Comparison of ENCODE assay signal across 9 cellular contexts in genomic region chr10:102919992-102920736, GRCh38.
DNase-seq lines count a peak whose midpoint lies in the region; ATAC-seq, FAIRE-seq and TF ChIP-seq lines count a peak whose summit lies in the region.
"Had no signal": no experiment of that assay in that cellular context is flagged by ENCODE, and none has a peak within 500 bp of the region (broad histone marks: within the 10 kb centered on the region; RNA-seq: fewer than 3 reads in every experiment).

No MANE protein-coding gene starts in this region.

- H3K36me3 ChIP-seq in BLaER1 treated with 17β-estradiol and CSF1 and Interleukin-3, amounts not matched to agents 10 nM and 100 nM = no peaks in the 10 kb centered on the region
- H3K36me3 ChIP-seq in Loucy (ENCODE audit: insufficient read depth, low read length) = no peaks in the 10 kb centered on the region
- no peaks in the 10 kb centered on the region for H3K36me3 ChIP-seq in duodenal mucosa (ENCODE audit: control insufficient read depth in 1 of 2, insufficient read depth in 2 of 2, low read length in 2 of 2)

- H3K4me1 Mint-ChIP-seq in nephron = peaks cover 54% of the 10 kb centered on the region

- H2AFZ ChIP-seq in Loucy (ENCODE audit: low read length) = no peak overlapping the region

- H3K36me3 Mint-ChIP-seq in nephron (ENCODE audit: low read depth) = no peaks in the 10 kb centered on the region

- H4K20me1 ChIP-seq in BLaER1 treated with 17β-estradiol and CSF1 and Interleukin-3, amounts not matched to agents 10 nM and 100 nM = no peaks in the 10 kb centered on the region
- H4K20me1 ChIP-seq in Loucy (ENCODE audit: insufficient read depth, low read length, poor library complexity, severe bottlenecking) = peaks cover 7% of the 10 kb centered on the region

- H3K9me2 ChIP-seq in Loucy (replicated peaks; ENCODE audit: low read depth, low read length) = no peaks in the 10 kb centered on the region

- no peak overlapping the region for H3K27ac ChIP-seq in BLaER1 treated with 17β-estradiol and CSF1 and Interleukin-3, amounts not matched to agents 10 nM and 100 nM
- H3K27ac ChIP-seq in duodenal mucosa (ENCODE audit: low read depth, low read length) = no peak overlapping the region

- H3K4me3 ChIP-seq in BLaER1 treated with 17β-estradiol and CSF1 and Interleukin-3, amounts not matched to agents 10 nM and 100 nM = peak overlapping the region in 6 of 10 experiments; percentile 11 to 82 (median 79); a peak in 4 of 20 replicates
- H3K4me3 ChIP-seq in Loucy (ENCODE audit: low read length, poor library complexity, severe bottlenecking) (peak overlapping the region; percentile 80), duodenal mucosa (ENCODE audit: low read depth in 1 of 2, low read length in 2 of 2) (peak overlapping the region; percentile 90 to 93)

- peak overlapping the region in 2 of 3 experiments; percentile 34 to 53 for H3K27ac Mint-ChIP-seq in nephron

- TF ChIP-seq CTCF in Loucy (conservative IDR thresholded peaks at IDR 0.05; ENCODE audit: low read length) (no peak), nephron (IDR thresholded peaks at IDR 0.05; ENCODE audit: unreplicated experiment in 3 of 3) (no peak)

- peak overlapping the region in 3 of 11 experiments; percentile 15 to 39 (median 24); a peak in 3 of 22 replicates for H3K9ac ChIP-seq in BLaER1 treated with 17β-estradiol and CSF1 and Interleukin-3, amounts not matched to agents 10 nM and 100 nM
- H3K9ac ChIP-seq in Loucy (ENCODE audit: low read depth, low read length, poor library complexity, severe bottlenecking) = peak overlapping the region; percentile 33
- H3K9ac ChIP-seq in duodenal mucosa (ENCODE audit: low read depth in 1 of 2, low read length in 2 of 2) = peak overlapping the region in 1 of 2 donors; percentile 56

- no peaks in the 10 kb centered on the region for H3K9me3 ChIP-seq in BLaER1 treated with 17β-estradiol and CSF1 and Interleukin-3, amounts not matched to agents 10 nM and 100 nM (replicated peaks in 1 of 11)
- H3K9me3 ChIP-seq in Loucy (ENCODE audit: insufficient read depth, low read depth, low read length) (no peaks in the 10 kb centered on the region), duodenal mucosa (ENCODE audit: control insufficient read depth in 1 of 2, low read length in 2 of 2) (no peaks in the 10 kb centered on the region)

- H3F3A ChIP-seq in Loucy (ENCODE audit: low read depth) = no peaks in the 10 kb centered on the region

- H3K79me2 ChIP-seq in Loucy (ENCODE audit: insufficient read depth, low read length) = peaks cover 34% of the 10 kb centered on the region; the same call in 1 of the 2 replicates

- no peak for FAIRE-seq in urothelium cell line (lab: Jason Lieb, UNC)

- H3K9me3 Mint-ChIP-seq in nephron = no peaks in the 10 kb centered on the region

- peak overlapping the region; percentile 94 to 95 (median 95) for H3K4me3 Mint-ChIP-seq in nephron

- peaks cover 23 to 44% (median 33%) of the 10 kb centered on the region in 10 experiments for H3K4me1 ChIP-seq in BLaER1 treated with 17β-estradiol and CSF1 and Interleukin-3, amounts not matched to agents 10 nM and 100 nM
- H3K4me1 ChIP-seq in Loucy (ENCODE audit: insufficient read depth, low read length, poor library complexity, severe bottlenecking) (peaks cover 59% of the 10 kb centered on the region), duodenal mucosa (ENCODE audit: control insufficient read depth in 1 of 2, insufficient read depth in 2 of 2, low read length in 2 of 2) (peaks cover 41 to 48% of the 10 kb centered on the region in 2 donors)

- H3K27me3 ChIP-seq in BLaER1 treated with 17β-estradiol and CSF1 and Interleukin-3, amounts not matched to agents 10 nM and 100 nM = peaks cover 0 to 4% (median 0%) of the 10 kb centered on the region in 11 experiments; a peak in 2 of 22 replicates
- H3K27me3 ChIP-seq in Loucy (ENCODE audit: insufficient read depth, low read length, poor library complexity, severe bottlenecking) (no peaks in the 10 kb centered on the region), duodenal mucosa (ENCODE audit: control insufficient read depth in 1 of 2, insufficient read depth in 2 of 2, low read length in 2 of 2) (no peaks in the 10 kb centered on the region)

- peak overlapping the region; percentile 92 to 99 (median 96) for H3K4me2 ChIP-seq in BLaER1 treated with 17β-estradiol and CSF1 and Interleukin-3, amounts not matched to agents 10 nM and 100 nM
- H3K4me2 ChIP-seq in Loucy (ENCODE audit: low read depth, low read length, poor library complexity, severe bottlenecking) = peak overlapping the region; percentile 70

- H3K27me3 Mint-ChIP-seq in nephron (ENCODE audit: low read depth) = peaks cover 19% of the 10 kb centered on the region

- DNase-seq in urothelium cell line (ENCODE audit: low spot score) = no peak
- DNase-seq in SHP77 (lab: John Stamatoyannopoulos, UW) = no peak
- DNase-seq: effector CD8-positive, alpha-beta T cell had no signal

- no peak for ATAC-seq in GM18511 (IDR thresholded peaks at IDR 0.05; ENCODE audit: unreplicated experiment)
- ATAC-seq in GM18498 (IDR thresholded peaks at IDR 0.05; ENCODE audit: unreplicated experiment) = no peak
